9 cellular contexts compared by ENCODE assay signal in the genomic region with DNA sequence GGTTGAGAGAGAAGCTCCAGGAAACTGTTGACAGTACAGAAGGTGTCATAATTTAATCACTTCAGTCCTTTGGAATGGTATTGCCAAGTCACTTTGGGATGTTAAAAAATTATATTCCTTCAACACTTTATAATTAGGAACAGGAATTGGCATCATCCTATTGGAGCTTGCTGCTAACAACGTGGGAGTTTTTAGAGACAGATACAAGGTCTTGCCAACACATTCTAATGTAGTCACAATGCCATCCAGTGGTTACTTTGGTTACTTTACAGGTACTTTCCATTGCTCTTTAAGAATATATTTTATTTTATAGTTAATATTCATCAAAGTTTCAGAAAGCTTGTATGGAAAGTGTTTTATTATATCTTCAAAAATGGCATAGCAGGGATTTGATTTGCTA.
A peak's percentile ranks its signal among the peaks of the same experiment; 100 is the strongest.
DNase-seq lines count a peak whose midpoint lies in the region; ATAC-seq, FAIRE-seq and TF ChIP-seq lines count a peak whose summit lies in the region.
"Had no signal": no experiment of that assay in that cellular context is flagged by ENCODE, and none has a peak within 500 bp of the region (broad histone marks: within the 10 kb centered on the region; RNA-seq: fewer than 3 reads in every experiment).

No MANE protein-coding gene starts in this region.

- intact Hi-C loops in pancreas (cut with DNase I), result no loop called here

- peak; percentile 63 for TF ChIP-seq CTCF in KMS-11 (conservative IDR thresholded peaks at IDR 0.05; ENCODE audit: low read depth, low read length)
- peak; percentile 11 for TF ChIP-seq CTCF in bronchial epithelial cell (IDR thresholded peaks at IDR 0.05; ENCODE audit: insufficient read depth, low read length, severe bottlenecking)
- TF ChIP-seq CTCF in pancreas (IDR thresholded peaks at IDR 0.05), result peak in 1 of 4 donors; percentile 22
- no peak for TF ChIP-seq CTCF in WTC11 (IDR thresholded peaks at IDR 0.05)

- H3K27ac ChIP-seq in KMS-11, result no peak overlapping the region
- no peak overlapping the region for H3K27ac ChIP-seq in pancreas
- H3K27ac ChIP-seq: thoracic aorta had no signal

- no peaks in the 10 kb centered on the region for H3K4me1 Mint-ChIP-seq in natural killer cell treated with Interleukin-12 subunit alpha and Interleukin-12 subunit beta and Interleukin-15 and Interleukin-18, amount 100 ng/mL, for 72 hours (ENCODE audit: low read depth in 2 of 2)
- no peaks in the 10 kb centered on the region for H3K4me1 Mint-ChIP-seq in stimulated activated naive CD8-positive, alpha-beta T cell treated with anti-CD3 and anti-CD28 coated beads, Interleukin-15, amount 100 ng/mL, for 72 hours
- H3K4me1 Mint-ChIP-seq in WTC11, result no peaks in the 10 kb centered on the region

- CTCF ChIA-PET in WTC11 (lab: Charles Lee), result interaction anchor here (0.9 to 1.2 kb wide), 3 partner anchors 8 to 573 kb away, joined by 4 to 7 read pairs (median 4); no protein-coding TSS in a partner anchor

- H3K4me3 Mint-ChIP-seq in natural killer cell treated with Interleukin-12 subunit alpha and Interleukin-12 subunit beta and Interleukin-15 and Interleukin-18, amount 100 ng/mL, for 72 hours, result no peak overlapping the region
- no peak overlapping the region for H3K4me3 Mint-ChIP-seq in stimulated activated naive CD8-positive, alpha-beta T cell treated with anti-CD3 and anti-CD28 coated beads, Interleukin-15, amount 100 ng/mL, for 72 hours
- no peak overlapping the region for H3K4me3 Mint-ChIP-seq in WTC11

- DNase-seq in Caki2 (ENCODE audit: low read depth), result peak; percentile 39
- DNase-seq in bronchial epithelial cell (ENCODE audit: low read depth), result peak; percentile 58
- DNase-seq in pancreas, result no peak
- DNase-seq in natural killer cell treated with Interleukin-12 subunit alpha and Interleukin-12 subunit beta and Interleukin-15 and Interleukin-18, amount 100 ng/mL, for 72 hours (ENCODE audit: low spot score), result no peak
- DNase-seq in stimulated activated naive CD8-positive, alpha-beta T cell treated with anti-CD3 and anti-CD28 coated beads, Interleukin-15, amount 100 ng/mL, for 72 hours, result no peak
- DNase-seq in WTC11 (ENCODE audit: low spot score), result no peak

- H3K9me3 Mint-ChIP-seq in natural killer cell treated with Interleukin-12 subunit alpha and Interleukin-12 subunit beta and Interleukin-15 and Interleukin-18, amount 100 ng/mL, for 72 hours, result peaks cover 16% of the 10 kb centered on the region
- H3K9me3 Mint-ChIP-seq in stimulated activated naive CD8-positive, alpha-beta T cell treated with anti-CD3 and anti-CD28 coated beads, Interleukin-15, amount 100 ng/mL, for 72 hours, result peaks cover 6 to 11% of the 10 kb centered on the region in 2 donors
- H3K9me3 Mint-ChIP-seq in WTC11, result peaks cover 25% of the 10 kb centered on the region

- H3K27me3 ChIP-seq in KMS-11 (ENCODE audit: insufficient read depth, low read depth) (no peaks in the 10 kb centered on the region), bronchial epithelial cell (ENCODE audit: control insufficient read depth, insufficient read depth, low read length) (no peaks in the 10 kb centered on the region), pancreas (no peaks in the 10 kb centered on the region)

- no peak overlapping the region for H3K9ac ChIP-seq in KMS-11

- WGBS in pancreas, 2 donors, result 2 to 5% methylated on average over 1 of the region's 1 CpG

- no peaks in the 10 kb centered on the region for H3K79me2 ChIP-seq in KMS-11 (ENCODE audit: insufficient read depth, low read depth)

- FAIRE-seq in bronchial epithelial cell (lab: Jason Lieb, UNC), result no peak
- no peak for FAIRE-seq in pancreas (lab: Jason Lieb, UNC)

- H3K4me1 ChIP-seq in KMS-11 (ENCODE audit: low read depth, poor library complexity, severe bottlenecking) (peaks cover 6% of the 10 kb centered on the region), pancreas (no peaks in the 10 kb centered on the region)

- H2AFZ ChIP-seq in KMS-11 (ENCODE audit: low read depth), result no peak overlapping the region

- H3K4me3 ChIP-seq in KMS-11 (IDR thresholded peaks at IDR 0.05; ENCODE audit: insufficient read depth, low read depth, low read length) (no peak overlapping the region), bronchial epithelial cell (ENCODE audit: low read depth, low read length) (no peak overlapping the region), pancreas (no peak overlapping the region)
- H3K4me3 ChIP-seq: thoracic aorta had no signal

- H3K36me3 ChIP-seq in KMS-11 (ENCODE audit: insufficient read depth) (no peaks in the 10 kb centered on the region), bronchial epithelial cell (ENCODE audit: control insufficient read depth, insufficient read depth, low read length) (no peaks in the 10 kb centered on the region), pancreas (no peaks in the 10 kb centered on the region)
- H3K36me3 ChIP-seq: thoracic aorta had no signal

- POLR2A ChIA-PET in WTC11 (lab: Charles Lee), result interaction anchor here (0.6 kb wide), 1 partner anchor 70 kb away, joined by 8 read pairs; no protein-coding TSS in a partner anchor

- no peaks in the 10 kb centered on the region for H3K36me3 Mint-ChIP-seq in natural killer cell treated with Interleukin-12 subunit alpha and Interleukin-12 subunit beta and Interleukin-15 and Interleukin-18, amount 100 ng/mL, for 72 hours
- H3K36me3 Mint-ChIP-seq in WTC11, result peaks cover 8% of the 10 kb centered on the region; the same call in 1 of the 2 replicates

- H3K27ac Mint-ChIP-seq in natural killer cell treated with Interleukin-12 subunit alpha and Interleukin-12 subunit beta and Interleukin-15 and Interleukin-18, amount 100 ng/mL, for 72 hours, result no peak overlapping the region
- H3K27ac Mint-ChIP-seq in stimulated activated naive CD8-positive, alpha-beta T cell treated with anti-CD3 and anti-CD28 coated beads, Interleukin-15, amount 100 ng/mL, for 72 hours, result no peak overlapping the region
- no peak overlapping the region for H3K27ac Mint-ChIP-seq in WTC11

- no peaks in the 10 kb centered on the region for H3K27me3 Mint-ChIP-seq in natural killer cell treated with Interleukin-12 subunit alpha and Interleukin-12 subunit beta and Interleukin-15 and Interleukin-18, amount 100 ng/mL, for 72 hours
- no peaks in the 10 kb centered on the region for H3K27me3 Mint-ChIP-seq in stimulated activated naive CD8-positive, alpha-beta T cell treated with anti-CD3 and anti-CD28 coated beads, Interleukin-15, amount 100 ng/mL, for 72 hours
- H3K27me3 Mint-ChIP-seq in WTC11 (ENCODE audit: low read depth), result no peaks in the 10 kb centered on the region

- in situ Hi-C loops in Caki2 (cut with HindIII; ENCODE audit: low pct_unique_long_range_greater_than_20kb, low sequenced_read_pairs), result no loop called here

- H4K20me1 ChIP-seq in KMS-11 (ENCODE audit: insufficient read depth), result no peaks in the 10 kb centered on the region

- ATAC-seq in GM21367 (IDR thresholded peaks at IDR 0.05; ENCODE audit: unreplicated experiment), result peak; percentile 74
- peak in 3 of 4 donors; percentile 54 to 72 (median 57) for ATAC-seq in pancreas
- no peak for ATAC-seq in natural killer cell treated with Interleukin-12 subunit alpha and Interleukin-12 subunit beta and Interleukin-15 and Interleukin-18, amount 100 ng/mL, for 72 hours
- ATAC-seq in stimulated activated naive CD8-positive, alpha-beta T cell treated with anti-CD3 and anti-CD28 coated beads, Interleukin-15, amount 100 ng/mL, for 72 hours, result no peak
- ATAC-seq in WTC11, result no peak; the same call in 1 of the 2 replicates

- H3K9me3 ChIP-seq in pancreas, result no peaks in the 10 kb centered on the region
- H3K9me3 ChIP-seq: thoracic aorta had no signal

- H3K4me2 ChIP-seq in KMS-11, result no peak overlapping the region

TF ChIP-seq in WTC11, 78 proteins besides CTCF, POLR2A, EP300 and RAD21 (continues in another document):
- no peak for TF ChIP-seq OVOL2 (CRISPR knock-in tag; IDR thresholded peaks at IDR 0.05; ENCODE audit: borderline replicate concordance)
- no peak for TF ChIP-seq ZNF219 (CRISPR knock-in tag; IDR thresholded peaks at IDR 0.05; ENCODE audit: borderline replicate concordance)
- TF ChIP-seq CREB1 (CRISPR knock-in tag; IDR thresholded peaks at IDR 0.05), result no peak
- TF ChIP-seq PRRX2 (CRISPR knock-in tag; IDR thresholded peaks at IDR 0.05), result no peak
- TF ChIP-seq, protein P1, sequence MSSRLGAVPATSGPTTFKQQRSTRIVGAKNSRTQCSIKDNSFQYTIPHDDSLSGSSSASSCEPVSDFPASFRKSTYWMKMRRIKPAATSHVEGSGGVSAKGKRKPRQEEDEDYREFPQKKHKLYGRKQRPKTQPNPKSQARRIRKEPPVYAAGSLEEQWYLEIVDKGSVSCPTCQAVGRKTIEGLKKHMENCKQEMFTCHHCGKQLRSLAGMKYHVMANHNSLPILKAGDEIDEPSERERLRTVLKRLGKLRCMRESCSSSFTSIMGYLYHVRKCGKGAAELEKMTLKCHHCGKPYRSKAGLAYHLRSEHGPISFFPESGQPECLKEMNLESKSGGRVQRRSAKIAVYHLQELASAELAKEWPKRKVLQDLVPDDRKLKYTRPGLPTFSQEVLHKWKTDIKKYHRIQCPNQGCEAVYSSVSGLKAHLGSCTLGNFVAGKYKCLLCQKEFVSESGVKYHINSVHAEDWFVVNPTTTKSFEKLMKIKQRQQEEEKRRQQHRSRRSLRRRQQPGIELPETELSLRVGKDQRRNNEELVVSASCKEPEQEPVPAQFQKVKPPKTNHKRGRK (CRISPR knock-in tag; IDR thresholded peaks at IDR 0.05; ENCODE audit: borderline replicate concordance), result no peak
- no peak for TF ChIP-seq CBFB (CRISPR knock-in tag; IDR thresholded peaks at IDR 0.05; ENCODE audit: low read depth)
- TF ChIP-seq KAT7 (CRISPR knock-in tag; IDR thresholded peaks at IDR 0.05; ENCODE audit: borderline replicate concordance), result no peak
- TF ChIP-seq RELA (CRISPR knock-in tag; IDR thresholded peaks at IDR 0.05; ENCODE audit: borderline replicate concordance), result no peak
- TF ChIP-seq SOX15 (CRISPR knock-in tag; IDR thresholded peaks at IDR 0.05), result no peak
- no peak for TF ChIP-seq ETV6 (CRISPR knock-in tag; IDR thresholded peaks at IDR 0.05)
- TF ChIP-seq SMAD4 (CRISPR knock-in tag; IDR thresholded peaks at IDR 0.05), result no peak
- TF ChIP-seq, protein P2, sequence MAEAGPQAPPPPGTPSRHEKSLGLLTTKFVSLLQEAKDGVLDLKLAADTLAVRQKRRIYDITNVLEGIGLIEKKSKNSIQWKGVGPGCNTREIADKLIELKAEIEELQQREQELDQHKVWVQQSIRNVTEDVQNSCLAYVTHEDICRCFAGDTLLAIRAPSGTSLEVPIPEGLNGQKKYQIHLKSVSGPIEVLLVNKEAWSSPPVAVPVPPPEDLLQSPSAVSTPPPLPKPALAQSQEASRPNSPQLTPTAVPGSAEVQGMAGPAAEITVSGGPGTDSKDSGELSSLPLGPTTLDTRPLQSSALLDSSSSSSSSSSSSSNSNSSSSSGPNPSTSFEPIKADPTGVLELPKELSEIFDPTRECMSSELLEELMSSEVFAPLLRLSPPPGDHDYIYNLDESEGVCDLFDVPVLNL (CRISPR knock-in tag; IDR thresholded peaks at IDR 0.05; ENCODE audit: borderline replicate concordance, low read depth), result no peak
- TF ChIP-seq ZNF671 (CRISPR knock-in tag; IDR thresholded peaks at IDR 0.05), result no peak

Comparison
In these comparisons a context has a peak if more than half of its experiments do, and no peak if none do; other contexts are left out.
1. DNase-seq: peak in Caki2 (single experiment) and bronchial epithelial cell (single experiment); none in pancreas (0 of 6), natural killer cell treated with Interleukin-12 subunit alpha and Interleukin-12 subunit beta and Interleukin-15 and Interleukin-18, amount 100 ng/mL, for 72 hours (single experiment), stimulated activated naive CD8-positive, alpha-beta T cell treated with anti-CD3 and anti-CD28 coated beads, Interleukin-15, amount 100 ng/mL, for 72 hours (0 of 2) and WTC11 (single experiment).
2. ATAC-seq: peak in GM21367 (single experiment) and pancreas (3 of 4); none in natural killer cell treated with Interleukin-12 subunit alpha and Interleukin-12 subunit beta and Interleukin-15 and Interleukin-18, amount 100 ng/mL, for 72 hours (0 of 2), stimulated activated naive CD8-positive, alpha-beta T cell treated with anti-CD3 and anti-CD28 coated beads, Interleukin-15, amount 100 ng/mL, for 72 hours (single experiment) and WTC11 (single experiment).